ENCODE assay signal across 8 cellular contexts in the genomic region with DNA sequence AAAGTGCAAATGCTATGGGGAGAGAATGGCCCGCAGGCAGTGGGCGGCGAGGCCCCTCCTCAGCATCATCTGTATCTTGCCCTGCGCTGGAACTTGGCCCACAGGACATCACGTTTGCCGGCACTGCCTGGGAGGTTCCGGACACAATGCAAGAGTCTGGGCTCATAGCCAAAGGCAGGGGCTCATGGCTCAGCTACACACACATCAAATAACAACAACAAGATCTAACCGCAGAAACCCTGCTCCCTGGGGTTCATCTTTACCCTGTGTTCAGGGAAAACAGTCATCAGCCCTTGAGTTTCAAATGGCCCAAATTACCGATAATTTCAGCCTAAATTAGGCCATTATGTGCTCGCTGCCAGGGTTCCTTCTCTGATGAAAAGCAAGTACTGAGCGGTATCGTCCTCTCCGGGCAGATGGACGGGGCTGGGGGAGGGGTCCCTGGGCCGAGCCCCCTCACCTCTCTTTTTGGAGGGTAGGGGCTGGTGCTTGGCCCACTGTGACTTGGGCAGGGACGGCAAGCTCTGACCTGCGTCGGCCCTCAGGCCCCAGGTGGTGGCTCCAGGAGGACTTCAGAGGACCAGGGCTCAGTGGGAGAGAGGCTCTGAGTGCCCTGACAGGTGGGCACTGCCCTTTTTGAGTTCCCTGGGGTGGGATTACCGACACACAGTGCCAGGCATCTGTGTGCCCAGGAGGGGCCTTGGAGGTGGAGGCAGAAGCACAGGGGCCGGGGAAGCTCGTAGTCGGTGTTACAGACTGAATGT. TPM values are rescaled to one million over a fixed set of nuclear protein-coding genes. Genes with fewer than 3 reads are reported as not detected.
DNase-seq lines count a peak whose midpoint lies in the region; ATAC-seq and TF ChIP-seq lines count a peak whose summit lies in the region.

No MANE protein-coding gene starts in this region.

- no peak for ATAC-seq in GM19324 (IDR thresholded peaks at IDR 0.05; ENCODE audit: low FRiP score, unreplicated experiment)
- no peak for ATAC-seq in GM21381 (IDR thresholded peaks at IDR 0.05; ENCODE audit: unreplicated experiment)
- no peak for ATAC-seq in GM19452 (IDR thresholded peaks at IDR 0.05; ENCODE audit: unreplicated experiment)

- no peaks in the 10 kb centered on the region for H3K36me3 Mint-ChIP-seq in nephron (ENCODE audit: low read depth)

- H3K27me3 Mint-ChIP-seq in nephron (ENCODE audit: low read depth), result peaks cover 9% of the 10 kb centered on the region

- no peak for TF ChIP-seq CTCF in nephron (IDR thresholded peaks at IDR 0.05; ENCODE audit: unreplicated experiment in 3 of 3)

- peaks cover 12% of the 10 kb centered on the region for H3K9me3 Mint-ChIP-seq in nephron

- peak overlapping the region; percentile 85 to 94 (median 90) for H3K27ac Mint-ChIP-seq in nephron

- DNase-seq in DMS153 treated with DMSO at 0.1 percent for 48 hours (lab: John Stamatoyannopoulos, UW; ENCODE audit: unreplicated experiment), result peak; percentile 72
- peak; percentile 93 for DNase-seq in NCI-H2196 (lab: John Stamatoyannopoulos, UW; ENCODE audit: unreplicated experiment)
- peak; percentile 94 for DNase-seq in dermis blood vessel endothelial cell
- DNase-seq in hippocampal formation (lab: John Stamatoyannopoulos, UW), result no peak

- H3K4me3 Mint-ChIP-seq in nephron, result peak overlapping the region in 1 of 3 experiments; percentile 15

- peaks cover 19% of the 10 kb centered on the region for H3K4me1 Mint-ChIP-seq in nephron

RNA-seq across cellular contexts. Expression of a gene that starts 25.0 kb away (rescaled TPM):
- 0.17 and 0.74 TPM in 2 replicates for total RNA-seq in dermis blood vessel endothelial cell

Comparison
In these comparisons a context has a peak if more than half of its experiments do, and no peak if none do; other contexts are left out.
1. DNase-seq: peak in DMS153 treated with DMSO at 0.1 percent for 48 hours (single experiment), NCI-H2196 (single experiment) and dermis blood vessel endothelial cell (single experiment); none in hippocampal formation (0 of 2).